In the genomic region with DNA sequence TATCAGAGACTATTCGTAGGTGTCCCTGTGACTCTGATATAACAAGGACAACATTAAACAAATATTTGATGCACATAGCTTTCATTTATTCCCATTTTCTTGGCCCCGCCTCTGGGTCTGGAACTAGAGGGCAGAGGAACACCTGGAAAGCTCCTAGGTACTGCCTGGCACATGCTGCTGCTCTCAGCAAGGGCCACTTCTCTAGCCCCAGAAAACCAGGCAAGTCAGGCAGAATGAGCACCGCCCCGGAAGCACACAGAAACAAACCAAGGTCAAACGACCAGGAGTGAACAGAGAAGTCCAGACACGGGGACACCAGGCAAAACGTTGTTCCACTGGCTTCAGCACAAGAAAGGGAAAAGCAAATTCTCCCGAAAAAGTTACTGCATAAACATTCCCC, we compare ENCODE assay signal across 20 cellular contexts.
"Had no signal": no experiment of that assay in that cellular context is flagged by ENCODE, and none has a peak within 500 bp of the region (broad histone marks: within the 10 kb centered on the region; RNA-seq: fewer than 3 reads in every experiment).

No MANE protein-coding gene starts in this region.

- FAIRE-seq: urothelium cell line had no signal

- H3K9me3 ChIP-seq: ascending aorta, breast epithelium, gastroesophageal sphincter, heart right ventricle, thoracic aorta had no signal

- H3K36me3 ChIP-seq: ascending aorta, breast epithelium, thoracic aorta had no signal

- ATAC-seq: activated CD8-positive, alpha-beta T cell treated with anti-CD3 and anti-CD28 coated beads, Interleukin-2, amount 10 ng/mL, durations not matched to agents 7 days and 5 days; activated naive CD8-positive, alpha-beta T cell treated with anti-CD3 and anti-CD28 coated beads, Interleukin-2, amount 50 U/mL, for 24 hours; activated T-cell treated with anti-CD3 and anti-CD28 coated beads, Interleukin-2, amount 50 U/mL, for 4 hours; gastroesophageal sphincter; stimulated activated naive CD8-positive, alpha-beta T cell treated with anti-CD3 and anti-CD28 coated beads, Interleukin-15, amount 100 ng/mL, for 72 hours; T-cell had no signal

- DNase-seq: activated CD4-positive, alpha-beta T cell treated with anti-CD3 and anti-CD28 coated beads, Interleukin-2, amount 10 ng/mL, durations not matched to agents 24 days and 14 days; activated CD8-positive, alpha-beta T cell treated with anti-CD3 and anti-CD28 coated beads, Interleukin-2, amount 10 ng/mL, durations not matched to agents 7 days and 5 days; activated naive CD4-positive, alpha-beta T cell treated with anti-CD3 and anti-CD28 coated beads for 36 hours; activated naive CD8-positive, alpha-beta T cell treated with anti-CD3 and anti-CD28 coated beads, Interleukin-2, amount 50 U/mL, for 24 hours; activated T-cell treated with anti-CD3 and anti-CD28 coated beads, Interleukin-2, amount 50 U/mL, for 4 hours; cerebellar nuclear complex; effector CD4-positive, alpha-beta T cell; immature natural killer cell; kidney glomerular epithelial cell; posterior cingulate gyrus; retina; stimulated activated naive CD8-positive, alpha-beta T cell treated with anti-CD3 and anti-CD28 coated beads, Interleukin-15, amount 100 ng/mL, for 72 hours; T-cell had no signal

- H3K4me1 ChIP-seq: breast epithelium had no signal

- H3K27ac ChIP-seq: ascending aorta, SK-N-MC, thoracic aorta had no signal

- H3K27me3 ChIP-seq: ascending aorta, breast epithelium, gastroesophageal sphincter, heart right ventricle had no signal

- H3K4me3 ChIP-seq: ascending aorta, breast epithelium, gastroesophageal sphincter, heart right ventricle, SK-N-MC, thoracic aorta had no signal
